Comparison of ENCODE assay signal across 29 cellular contexts in genomic region chr15:46410681-46411080, GRCh38.
"Had no signal": no experiment of that assay in that cellular context is flagged by ENCODE, and none has a peak within 500 bp of the region (broad histone marks: within the 10 kb centered on the region; RNA-seq: fewer than 3 reads in every experiment).

No MANE protein-coding gene starts in this region.

- H3K36me3 Mint-ChIP-seq: activated naive CD8-positive, alpha-beta T cell; T-cell had no signal

- H3K4me3 ChIP-seq: esophagus squamous epithelium, gastroesophageal sphincter had no signal

- H3K27ac ChIP-seq: brain microvascular endothelial cell, epithelial cell of prostate, esophagus squamous epithelium, gastroesophageal sphincter, WERI-Rb-1 had no signal

- DNase-seq: activated B cell treated with CpG ODN at 0.5 μM for 24 hours; activated CD4-positive, alpha-beta T cell treated with anti-CD3 and anti-CD28 coated beads for 48 hours; activated CD4-positive, alpha-beta T cell treated with anti-CD3 and anti-CD28 coated beads, Interleukin-2, amount 50 U/mL, for 1 hour; activated CD4-positive, alpha-beta T cell treated with anti-CD3 and anti-CD28 coated beads, Interleukin-2, amount 50 U/mL, for 48 hours; activated CD8-positive, alpha-beta memory T cell treated with anti-CD3 and anti-CD28 coated beads for 24 hours; activated CD8-positive, alpha-beta T cell treated with anti-CD3 and anti-CD28 coated beads for 36 hours; activated effector memory CD4-positive, alpha-beta T cell treated with Interleukin-2 at 50 U/mL for 16 hours; activated gamma-delta T cell treated with Interleukin-2 at 50 U/mL for 16 hours; activated naive CD4-positive, alpha-beta T cell treated with anti-CD3 and anti-CD28 coated beads, Interleukin-2, amount 50 U/mL, for 16 hours; activated naive CD4-positive, alpha-beta T cell treated with Interleukin-2 at 50 U/mL for 16 hours; activated T-cell treated with anti-CD3 and anti-CD28 coated beads, Interleukin-2, amount 50 U/mL, for 4 hours; amniotic stem cell; brain microvascular endothelial cell; cortex of kidney; dermis blood vessel endothelial cell; effector CD4-positive, alpha-beta T cell; esophagus squamous epithelium; foreskin melanocyte; T-cell; T1000; WERI-Rb-1 had no signal

- H3K4me1 ChIP-seq: esophagus squamous epithelium, gastroesophageal sphincter had no signal

- H3K4me3 Mint-ChIP-seq: activated B cell treated with CpG ODN at 0.5 μM for 24 hours; activated CD8-positive, alpha-beta T cell treated with anti-CD3 and anti-CD28 coated beads for 36 hours; activated naive CD8-positive, alpha-beta T cell; activated T-cell treated with anti-CD3 and anti-CD28 coated beads, Interleukin-2, amount 50 U/mL, for 4 hours; activated T-helper 17 cell treated with anti-CD3 and anti-CD28 coated beads, Interleukin-2, amount 50 U/mL, for 72 hours; central memory CD8-positive, alpha-beta T cell; T-cell; T-helper 1 cell treated with Interleukin-12 subunit alpha and Interleukin-12 subunit beta and Interleukin-4 antibody, amounts not matched to agents 30 μg/mL and 1 μg/mL, for 36 hours; T-helper 2 cell treated with Interferon-gamma antibody and Interleukin-4, amounts not matched to agents 5 μg/mL and 100 μg/mL, for 36 hours had no signal

- ATAC-seq: activated CD4-positive, CD25-positive, alpha-beta regulatory T cell treated with anti-CD3 and anti-CD28 coated beads, Interleukin-2, amount 50 U/mL, for 24 hours; activated CD8-positive, alpha-beta T cell treated with anti-CD3 and anti-CD28 coated beads for 36 hours; activated T-cell treated with anti-CD3 and anti-CD28 coated beads, Interleukin-2, amount 50 U/mL, for 4 hours; activated T-helper 17 cell treated with anti-CD3 and anti-CD28 coated beads, Interleukin-2, amount 50 U/mL, for 72 hours; gastroesophageal sphincter; T-cell had no signal

- H3K27me3 ChIP-seq: brain microvascular endothelial cell, esophagus squamous epithelium, gastroesophageal sphincter had no signal

- H3K27ac Mint-ChIP-seq: activated B cell treated with CpG ODN at 0.5 μM for 24 hours; activated CD8-positive, alpha-beta T cell treated with anti-CD3 and anti-CD28 coated beads for 36 hours; activated naive CD8-positive, alpha-beta T cell; activated T-helper 17 cell treated with anti-CD3 and anti-CD28 coated beads, Interleukin-2, amount 50 U/mL, for 72 hours; T-cell; T-helper 1 cell treated with Interleukin-12 subunit alpha and Interleukin-12 subunit beta and Interleukin-4 antibody, amounts not matched to agents 30 μg/mL and 1 μg/mL, for 36 hours; T-helper 2 cell treated with Interferon-gamma antibody and Interleukin-4, amounts not matched to agents 5 μg/mL and 100 μg/mL, for 36 hours had no signal

- H3K9me3 Mint-ChIP-seq: activated CD8-positive, alpha-beta T cell treated with anti-CD3 and anti-CD28 coated beads for 36 hours had no signal

- H3K4me1 Mint-ChIP-seq: activated B cell treated with CpG ODN at 0.5 μM for 24 hours; activated T-helper 17 cell treated with anti-CD3 and anti-CD28 coated beads, Interleukin-2, amount 50 U/mL, for 72 hours; central memory CD8-positive, alpha-beta T cell; T-cell had no signal

- H3K27me3 Mint-ChIP-seq: activated B cell treated with CpG ODN at 0.5 μM for 24 hours; activated CD8-positive, alpha-beta T cell treated with anti-CD3 and anti-CD28 coated beads for 36 hours; activated T-helper 17 cell treated with anti-CD3 and anti-CD28 coated beads, Interleukin-2, amount 50 U/mL, for 72 hours; central memory CD8-positive, alpha-beta T cell; T-cell had no signal

- H3K36me3 ChIP-seq: brain microvascular endothelial cell, esophagus squamous epithelium, gastroesophageal sphincter, WERI-Rb-1 had no signal
